11 cellular contexts compared by ENCODE assay signal in genomic region chr1:10779201-10779600, GRCh38. TPM values are rescaled to one million over a fixed set of nuclear protein-coding genes. Genes with fewer than 3 reads are reported as not detected.
DNase-seq lines count a peak whose midpoint lies in the region; ATAC-seq and TF ChIP-seq lines count a peak whose summit lies in the region.
"Had no signal": no experiment of that assay in that cellular context is flagged by ENCODE, and none has a peak within 500 bp of the region (broad histone marks: within the 10 kb centered on the region; RNA-seq: fewer than 3 reads in every experiment).

No MANE protein-coding gene starts in this region.

- peak; percentile 59 for ATAC-seq in stimulated activated effector memory CD8-positive, alpha-beta T cell treated with anti-CD3 and anti-CD28 coated beads, Interleukin-12 subunit alpha, Interleukin-12 subunit beta, amount 100 ng/mL, for 72 hours

- no peaks in the 10 kb centered on the region for H3K36me3 ChIP-seq in colonic mucosa
- H3K36me3 ChIP-seq: brain microvascular endothelial cell, thoracic aorta had no signal

- peak; percentile 87 for DNase-seq in NCI-H2196 treated with DMSO at 0.1 percent for 48 hours (lab: John Stamatoyannopoulos, UW; ENCODE audit: unreplicated experiment)
- DNase-seq in colonic mucosa, result peak; percentile 84
- DNase-seq in stimulated activated effector memory CD8-positive, alpha-beta T cell treated with anti-CD3 and anti-CD28 coated beads, Interleukin-12 subunit alpha, Interleukin-12 subunit beta, amount 100 ng/mL, for 72 hours (ENCODE audit: low spot score in 2 of 2), result no peak
- no peak for DNase-seq in UCSD-AML1 (lab: John Stamatoyannopoulos, UW; ENCODE audit: unreplicated experiment)
- no peak for DNase-seq in osteocyte (ENCODE audit: extremely low spot score, unreplicated experiment)
- no peak for DNase-seq in cerebellar nuclear complex (lab: John Stamatoyannopoulos, UW)
- no peak for DNase-seq in AML-193 (lab: John Stamatoyannopoulos, UW)
- DNase-seq: brain microvascular endothelial cell, T-helper 1 cell had no signal

- H3K27ac Mint-ChIP-seq in stimulated activated effector memory CD8-positive, alpha-beta T cell treated with anti-CD3 and anti-CD28 coated beads, Interleukin-12 subunit alpha, Interleukin-12 subunit beta, amount 100 ng/mL, for 72 hours, result no peak overlapping the region
- no peak overlapping the region for H3K27ac Mint-ChIP-seq in osteocyte (ENCODE audit: unreplicated experiment)

- TF ChIP-seq RAD21 in Ishikawa (IDR thresholded peaks at IDR 0.05; ENCODE audit: low read depth), result no peak

- intact Hi-C loops in colonic mucosa (cut with DNase I), result no loop called here

- no peaks in the 10 kb centered on the region for H3K36me3 Mint-ChIP-seq in stimulated activated effector memory CD8-positive, alpha-beta T cell treated with anti-CD3 and anti-CD28 coated beads, Interleukin-12 subunit alpha, Interleukin-12 subunit beta, amount 100 ng/mL, for 72 hours
- no peaks in the 10 kb centered on the region for H3K36me3 Mint-ChIP-seq in osteocyte (ENCODE audit: unreplicated experiment)

- peaks cover 23% of the 10 kb centered on the region for H3K27me3 Mint-ChIP-seq in osteocyte (ENCODE audit: unreplicated experiment)

- H3K9me3 Mint-ChIP-seq in stimulated activated effector memory CD8-positive, alpha-beta T cell treated with anti-CD3 and anti-CD28 coated beads, Interleukin-12 subunit alpha, Interleukin-12 subunit beta, amount 100 ng/mL, for 72 hours, result no peaks in the 10 kb centered on the region
- H3K9me3 Mint-ChIP-seq in osteocyte (ENCODE audit: unreplicated experiment), result no peaks in the 10 kb centered on the region

- H3K4me3 Mint-ChIP-seq in stimulated activated effector memory CD8-positive, alpha-beta T cell treated with anti-CD3 and anti-CD28 coated beads, Interleukin-12 subunit alpha, Interleukin-12 subunit beta, amount 100 ng/mL, for 72 hours, result no peak overlapping the region
- no peak overlapping the region for H3K4me3 Mint-ChIP-seq in osteocyte (ENCODE audit: unreplicated experiment)

- no peaks in the 10 kb centered on the region for H3K27me3 ChIP-seq in colonic mucosa

- no peaks in the 10 kb centered on the region for H3K9me3 ChIP-seq in colonic mucosa
- H3K9me3 ChIP-seq: thoracic aorta had no signal

- no peaks in the 10 kb centered on the region for H3K4me1 ChIP-seq in colonic mucosa

- no peak for TF ChIP-seq CTCF in colonic mucosa (IDR thresholded peaks at IDR 0.05)
- TF ChIP-seq CTCF in osteocyte (IDR thresholded peaks at IDR 0.05), result no peak

- peak overlapping the region; percentile 85 for H3K27ac ChIP-seq in colonic mucosa
- H3K27ac ChIP-seq: brain microvascular endothelial cell, thoracic aorta had no signal

- TF ChIP-seq EP300 in Ishikawa (IDR thresholded peaks at IDR 0.05; ENCODE audit: borderline replicate concordance), result peak; percentile 53; the same call in 1 of the 2 replicates

- H3K4me1 Mint-ChIP-seq in stimulated activated effector memory CD8-positive, alpha-beta T cell treated with anti-CD3 and anti-CD28 coated beads, Interleukin-12 subunit alpha, Interleukin-12 subunit beta, amount 100 ng/mL, for 72 hours, result no peaks in the 10 kb centered on the region
- H3K4me1 Mint-ChIP-seq in osteocyte (ENCODE audit: unreplicated experiment), result no peaks in the 10 kb centered on the region

- no peak overlapping the region for H3K4me3 ChIP-seq in colonic mucosa
- H3K4me3 ChIP-seq: thoracic aorta had no signal

- peak overlapping the region; percentile 28 to 88 for H3K9ac ChIP-seq in colonic mucosa (ENCODE audit: low read depth in 2 of 2, low read length in 2 of 2)

TF ChIP-seq in Ishikawa, 13 proteins besides CTCF, POLR2A, EP300 and RAD21:
- TF ChIP-seq EGR1 (IDR thresholded peaks at IDR 0.05) (0 out of 2 replicates have a peak, but pooled peaks have one; percentile 70), TEAD4 (IDR thresholded peaks at IDR 0.05) (peak; percentile 22), TAF1 (IDR thresholded peaks at IDR 0.05; ENCODE audit: low read depth) (no peak), CEBPB (IDR thresholded peaks at IDR 0.05) (peak; percentile 20; the same call in 1 of the 2 replicates), ZBTB7A (IDR thresholded peaks at IDR 0.05; ENCODE audit: low read depth) (peak; percentile 93), FOXM1 (IDR thresholded peaks at IDR 0.05; ENCODE audit: borderline replicate concordance, low read depth) (no peak), USF1 (IDR thresholded peaks at IDR 0.05) (no peak), MAX (IDR thresholded peaks at IDR 0.05) (peak; percentile 76), YY1 (IDR thresholded peaks at IDR 0.05; ENCODE audit: low read depth) (no peak), REST (IDR thresholded peaks at IDR 0.05; ENCODE audit: low read depth) (no peak), TCF12 (IDR thresholded peaks at IDR 0.05; ENCODE audit: low read depth) (peak; percentile 74), NFIC (IDR thresholded peaks at IDR 0.05) (peak; percentile 71), CREB1 (IDR thresholded peaks at IDR 0.05; ENCODE audit: low read depth) (peak; percentile 47; the same call in 1 of the 2 replicates)

RNA-seq across cellular contexts. Expression of gene CASZ1, which starts 17.2 kb away (rescaled TPM):
- total RNA-seq in colonic mucosa (10 to 100 TPM; 45.0 to 56.0 TPM), osteocyte (1.2 and 1.8 TPM in 2 replicates)

Comparison
In these comparisons a context has a peak if more than half of its experiments do, and no peak if none do; other contexts are left out.
1. DNase-seq: peak in NCI-H2196 treated with DMSO at 0.1 percent for 48 hours (single experiment) and colonic mucosa (single experiment); none in stimulated activated effector memory CD8-positive, alpha-beta T cell treated with anti-CD3 and anti-CD28 coated beads, Interleukin-12 subunit alpha, Interleukin-12 subunit beta, amount 100 ng/mL, for 72 hours (0 of 2), UCSD-AML1 (single experiment), osteocyte (single experiment), cerebellar nuclear complex (0 of 2) and AML-193 (0 of 2).
2. RNA of gene CASZ1, which starts 17.2 kb away (total RNA-seq): 45.0 to 56.0 TPM in colonic mucosa; 1.2 to 1.8 TPM in osteocyte; every median in the first group is over 10 times any median in the second.